Comparison of ENCODE assay signal across 20 cellular contexts in genomic region chr22:47858773-47859306, GRCh38.
"Had no signal": no experiment of that assay in that cellular context is flagged by ENCODE, and none has a peak within 500 bp of the region (broad histone marks: within the 10 kb centered on the region; RNA-seq: fewer than 3 reads in every experiment).

No MANE protein-coding gene starts in this region.

- H3K27ac Mint-ChIP-seq: dendritic cell treated with granulocyte-macrophage colony-stimulating factor and Interleukin-4, amounts not matched to agents 40 ng/mL and 50 ng/mL, for 4 days; endodermal cell; naive thymus-derived CD8-positive, alpha-beta T cell; nephron progenitor cell had no signal

- H3K9me3 Mint-ChIP-seq: dendritic cell treated with granulocyte-macrophage colony-stimulating factor and Interleukin-4, amounts not matched to agents 40 ng/mL and 50 ng/mL, for 4 days; naive thymus-derived CD8-positive, alpha-beta T cell had no signal

- H3K4me1 Mint-ChIP-seq: endodermal cell; naive thymus-derived CD8-positive, alpha-beta T cell had no signal

- H3K4me3 Mint-ChIP-seq: dendritic cell treated with granulocyte-macrophage colony-stimulating factor and Interleukin-4, amounts not matched to agents 40 ng/mL and 50 ng/mL, for 4 days; endodermal cell; naive thymus-derived CD8-positive, alpha-beta T cell; nephron progenitor cell had no signal

- DNase-seq: effector CD8-positive, alpha-beta T cell; endodermal cell; foreskin fibroblast; gastrocnemius medialis; head of caudate nucleus; left ventricle myocardium superior; lower lobe of right lung; naive thymus-derived CD8-positive, alpha-beta T cell; nephron progenitor cell; nucleus accumbens; stimulated activated CD4-positive, alpha-beta T cell treated with anti-CD3 and anti-CD28 coated beads, Interleukin-12 subunit alpha, Interleukin-12 subunit beta, amount 100 ng/mL, for 4 hours; stimulated activated CD4-positive, alpha-beta T cell treated with anti-CD3 and anti-CD28 coated beads, Interleukin-1b, Interleukin-23, amount 100 ng/mL, for 48 hours; stimulated activated CD4-positive, alpha-beta T cell treated with anti-CD3 and anti-CD28 coated beads, Interleukin-4, amount 100 ng/mL, for 1 hour; stimulated activated CD8-positive, alpha-beta memory T cell treated with anti-CD3 and anti-CD28 coated beads, Interleukin-4, amount 100 ng/mL, for 48 hours; stomach; thyroid gland; trophoblast cell had no signal

- ATAC-seq: esophagus mucosa; gastrocnemius medialis; left ventricle myocardium superior; lower lobe of right lung; naive thymus-derived CD8-positive, alpha-beta T cell; sciatic nerve had no signal
